In the genomic region with DNA sequence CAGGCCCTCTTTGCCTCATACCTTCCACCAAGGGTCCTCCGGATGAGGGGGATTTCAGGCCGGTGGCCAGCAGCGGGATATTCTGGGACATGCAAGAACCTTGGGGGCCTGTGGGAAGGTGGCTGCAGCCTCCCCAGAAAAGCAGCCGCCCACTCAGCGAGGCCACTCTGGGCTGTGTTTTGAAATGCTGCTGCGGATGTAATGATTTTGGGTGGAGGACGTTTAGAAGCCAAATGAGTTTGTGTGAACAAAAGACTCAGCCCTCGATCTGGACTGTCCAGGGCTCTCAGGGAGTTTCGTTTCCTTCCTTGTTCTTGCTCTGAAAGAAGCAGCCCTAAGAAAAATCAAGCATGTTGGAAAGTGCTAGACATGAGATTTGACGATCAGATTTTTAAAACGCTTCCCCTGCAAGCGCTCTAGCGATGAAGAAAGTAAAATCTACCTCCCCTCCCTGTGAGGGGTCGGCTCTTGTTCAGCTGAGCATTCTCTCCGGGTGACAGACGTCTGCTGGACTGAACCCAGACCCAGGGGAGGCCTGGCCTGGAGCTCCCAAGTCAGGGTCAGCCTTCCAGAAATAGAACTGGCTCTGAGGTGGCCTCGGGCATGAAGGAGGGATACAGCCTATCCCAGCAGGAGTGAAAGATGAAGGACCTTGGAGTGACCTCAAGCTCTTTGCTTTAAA, we compare ENCODE assay signal across 11 cellular contexts. TPM values are rescaled to one million over a fixed set of nuclear protein-coding genes. Genes with fewer than 3 reads are reported as not detected.
DNase-seq lines count a peak whose midpoint lies in the region; ATAC-seq, FAIRE-seq and TF ChIP-seq lines count a peak whose summit lies in the region.
"Had no signal": no experiment of that assay in that cellular context is flagged by ENCODE, and none has a peak within 500 bp of the region (broad histone marks: within the 10 kb centered on the region; RNA-seq: fewer than 3 reads in every experiment).

No MANE protein-coding gene starts in this region.

- FAIRE-seq in endothelial cell of umbilical vein (lab: Jason Lieb, UNC), result peak; percentile 57

- TF ChIP-seq CTCF in endothelial cell of umbilical vein (IDR thresholded peaks at IDR 0.05; ENCODE audit: extremely low read depth in 1 of 2, insufficient read depth in 1 of 2, low read depth in 1 of 2, low read length in 2 of 2) (no peak), spleen (IDR thresholded peaks at IDR 0.05 in 8 of 11, conservative IDR thresholded peaks at IDR 0.05 in 3 of 11) (no peak)

- H3K4me1 ChIP-seq in HUES6 (ENCODE audit: control insufficient read depth, insufficient read depth, low read length) (peaks cover 53% of the 10 kb centered on the region), endothelial cell of umbilical vein (ENCODE audit: control insufficient read depth, extremely low read depth, insufficient read depth, low read length) (peaks cover 56% of the 10 kb centered on the region), spleen (peaks cover 25 to 100% (median 72%) of the 10 kb centered on the region in 6 donors)

- no peaks in the 10 kb centered on the region for H3K9me3 ChIP-seq in HUES6 (ENCODE audit: control insufficient read depth, insufficient read depth, low read depth, low read length)
- no peaks in the 10 kb centered on the region for H3K9me3 ChIP-seq in endothelial cell of umbilical vein (replicated peaks; ENCODE audit: control insufficient read depth, insufficient read depth, low read length)
- no peaks in the 10 kb centered on the region for H3K9me3 ChIP-seq in spleen
- H3K9me3 ChIP-seq: Caco-2 had no signal

- DNase-seq in endothelial cell of umbilical vein (ENCODE audit: low read depth, low spot score) (peak; percentile 64), medulla oblongata (ENCODE audit: extremely low spot score) (peak; percentile 63), spleen (no peak), HUDEP-2 (lab: John Stamatoyannopoulos, UW; ENCODE audit: unreplicated experiment in 76 of 76) (no peak), A172 (ENCODE audit: low spot score) (no peak)
- DNase-seq: Caco-2, NCI-H187 treated with DMSO at 0.1 percent for 48 hours had no signal

- no peak for TF ChIP-seq POLR2A in endothelial cell of umbilical vein (IDR thresholded peaks at IDR 0.05; ENCODE audit: low read depth, low read length)
- TF ChIP-seq POLR2A in spleen (IDR thresholded peaks at IDR 0.05), result no peak

- dilution Hi-C loops in endothelial cell of umbilical vein (cut with MboI; ENCODE audit: extremely low pct_ligation_motif_present, low sequenced_read_pairs), result no loop called here

- no peaks in the 10 kb centered on the region for H4K20me1 ChIP-seq in endothelial cell of umbilical vein (replicated peaks; ENCODE audit: control insufficient read depth, extremely low read depth, insufficient read depth, low read length)

- peak overlapping the region; percentile 74 for H2AFZ ChIP-seq in endothelial cell of umbilical vein (ENCODE audit: low read depth, low read length)

- peaks cover 77% of the 10 kb centered on the region for H3K79me2 ChIP-seq in endothelial cell of umbilical vein (ENCODE audit: control insufficient read depth, insufficient read depth, low read length)

- H3K36me3 ChIP-seq in HUES6 (ENCODE audit: control insufficient read depth, insufficient read depth, low read length) (no peaks in the 10 kb centered on the region), endothelial cell of umbilical vein (ENCODE audit: control insufficient read depth in 2 of 2, extremely low read depth in 1 of 2, insufficient read depth in 2 of 2, low read length in 2 of 2) (peaks cover 0 to 2% of the 10 kb centered on the region in 2 experiments), spleen (peaks cover 0 to 15% (median 0%) of the 10 kb centered on the region in 6 donors)

- POLR2A ChIA-PET in endothelial cell of umbilical vein (lab: Charles Lee), result interaction anchor here (1.9 kb wide), 1 partner anchor 9 kb away, joined by 4 read pairs; no protein-coding TSS in a partner anchor

- no peak overlapping the region for H3K9ac ChIP-seq in HUES6 (ENCODE audit: low read length)
- H3K9ac ChIP-seq in endothelial cell of umbilical vein (replicated peaks; ENCODE audit: extremely low read depth, insufficient read depth, low read length), result peak overlapping the region; percentile 46

- ATAC-seq in GM19395 (IDR thresholded peaks at IDR 0.05; ENCODE audit: unreplicated experiment) (no peak), esophagus mucosa (no peak)

- BruUV-seq in endothelial cell of umbilical vein (replicated peaks; lab: Mats Ljungman, UMichigan), result TSS peak; percentile 24

- H3K27ac ChIP-seq in HUES6 (ENCODE audit: low read depth, low read length) (peak overlapping the region; percentile 6; the same call in 1 of the 2 replicates), endothelial cell of umbilical vein (ENCODE audit: insufficient read depth, low read depth, low read length) (peak overlapping the region; percentile 77), spleen (peak overlapping the region; percentile 38 to 91 (median 83))
- H3K27ac ChIP-seq: SK-N-MC had no signal

- 55 to 75% (median 61%) methylated on average over 17 of the region's 17 CpGs for WGBS in spleen, 5 donors

- CTCF ChIA-PET in endothelial cell of umbilical vein (lab: Charles Lee), result interaction anchor here (0.7 to 2.2 kb wide), 6 partner anchors 10 to 120 kb away, joined by 3 to 12 read pairs (median 4); no protein-coding TSS in a partner anchor

- H3K4me2 ChIP-seq in endothelial cell of umbilical vein (ENCODE audit: insufficient read depth, low read length), result peak overlapping the region; percentile 74

- H3K27me3 ChIP-seq in HUES6 (ENCODE audit: control insufficient read depth, insufficient read depth, low read length), result no peaks in the 10 kb centered on the region
- H3K27me3 ChIP-seq in endothelial cell of umbilical vein (ENCODE audit: control insufficient read depth in 2 of 2, insufficient read depth in 2 of 2, low read length in 2 of 2), result no peaks in the 10 kb centered on the region
- no peaks in the 10 kb centered on the region for H3K27me3 ChIP-seq in spleen (replicated peaks in 1 of 7)

- H3K4me3 ChIP-seq in HUES6 (ENCODE audit: low read depth, low read length), result no peak overlapping the region
- no peak overlapping the region for H3K4me3 ChIP-seq in endothelial cell of umbilical vein (replicated peaks in 1 of 3; ENCODE audit: insufficient read depth in 1 of 3, low read depth in 1 of 3, low read length in 3 of 3)
- H3K4me3 ChIP-seq in spleen, result peak overlapping the region in 1 of 8 donors; percentile 25
- H3K4me3 ChIP-seq: SK-N-MC had no signal

- no peaks in the 10 kb centered on the region for H3K9me1 ChIP-seq in endothelial cell of umbilical vein (replicated peaks; ENCODE audit: control insufficient read depth, extremely low read depth, insufficient read depth, low read length)

- intact Hi-C loops in endothelial cell of umbilical vein (cut with micrococcal nuclease) (loop anchor here (1.0 kb wide), 2 partner anchors 9 to 11 kb away; no protein-coding TSS in a partner anchor), spleen (cut with DNase I; ENCODE audit: low total_unique reads) (no loop called here)

TF ChIP-seq in endothelial cell of umbilical vein, 7 proteins besides CTCF, POLR2A, EP300 and RAD21:
- TF ChIP-seq POLR2AphosphoS5 (IDR thresholded peaks at IDR 0.05; ENCODE audit: insufficient read depth, low read depth, low read length) (no peak), MAX (IDR thresholded peaks at IDR 0.05; ENCODE audit: insufficient read depth, insufficient read length) (no peak)

RNA-seq across cellular contexts. Expression of gene HEG1, which starts 12.9 kb away (rescaled TPM):
- total RNA-seq in endothelial cell of umbilical vein, result 87.0 and 106 TPM in 2 replicates
- 40.9 and 50.1 TPM in 2 replicates for polyA plus RNA-seq in endothelial cell of umbilical vein
- polyA plus RNA-seq in endothelial cell of umbilical vein (2011; cell fraction: cytosol; rRNA removed), result 40.6 and 42.2 TPM in 2 replicates
- polyA plus RNA-seq in endothelial cell of umbilical vein (2011; cell fraction: nucleus; rRNA removed), result 50.1 and 53.9 TPM in 2 replicates
- polyA plus RNA-seq in endothelial cell of umbilical vein (2012), result 54.3 and 76.5 TPM in 2 replicates
- 131 and 134 TPM in 2 replicates for polyA minus RNA-seq in endothelial cell of umbilical vein
- 39.0 TPM for polyA minus RNA-seq in endothelial cell of umbilical vein (2011; cell fraction: cytosol; rRNA and poly(A)+ RNA removed)
- polyA minus RNA-seq in endothelial cell of umbilical vein (2011; cell fraction: nucleus; rRNA and poly(A)+ RNA removed), result 47.2 and 83.6 TPM in 2 replicates
- total RNA-seq in spleen, result 10 to 100 TPM; 52.1 to 87.9 (median 74.4) TPM
- polyA plus RNA-seq in spleen, result 1 to 10 TPM; 3.1 to 6.3 (median 3.4) TPM
- total RNA-seq in A172 (2014; rRNA removed; shearing (Covaris generic)), result 47.2 and 71.4 TPM in 2 replicates
- total RNA-seq in esophagus mucosa, result 13.0 TPM

Comparison
In these comparisons a context has a peak if more than half of its experiments do, and no peak if none do; other contexts are left out.
1. H3K27ac ChIP-seq: peak in every context shown above with its lines; median percentile 83 in spleen; 77 in endothelial cell of umbilical vein; 6 in HUES6.
2. DNase-seq: peak in endothelial cell of umbilical vein (single experiment) and medulla oblongata (single experiment); none in spleen (single experiment), HUDEP-2 (0 of 76) and A172 (single experiment).